8 cellular contexts compared by ENCODE assay signal in the genomic region with DNA sequence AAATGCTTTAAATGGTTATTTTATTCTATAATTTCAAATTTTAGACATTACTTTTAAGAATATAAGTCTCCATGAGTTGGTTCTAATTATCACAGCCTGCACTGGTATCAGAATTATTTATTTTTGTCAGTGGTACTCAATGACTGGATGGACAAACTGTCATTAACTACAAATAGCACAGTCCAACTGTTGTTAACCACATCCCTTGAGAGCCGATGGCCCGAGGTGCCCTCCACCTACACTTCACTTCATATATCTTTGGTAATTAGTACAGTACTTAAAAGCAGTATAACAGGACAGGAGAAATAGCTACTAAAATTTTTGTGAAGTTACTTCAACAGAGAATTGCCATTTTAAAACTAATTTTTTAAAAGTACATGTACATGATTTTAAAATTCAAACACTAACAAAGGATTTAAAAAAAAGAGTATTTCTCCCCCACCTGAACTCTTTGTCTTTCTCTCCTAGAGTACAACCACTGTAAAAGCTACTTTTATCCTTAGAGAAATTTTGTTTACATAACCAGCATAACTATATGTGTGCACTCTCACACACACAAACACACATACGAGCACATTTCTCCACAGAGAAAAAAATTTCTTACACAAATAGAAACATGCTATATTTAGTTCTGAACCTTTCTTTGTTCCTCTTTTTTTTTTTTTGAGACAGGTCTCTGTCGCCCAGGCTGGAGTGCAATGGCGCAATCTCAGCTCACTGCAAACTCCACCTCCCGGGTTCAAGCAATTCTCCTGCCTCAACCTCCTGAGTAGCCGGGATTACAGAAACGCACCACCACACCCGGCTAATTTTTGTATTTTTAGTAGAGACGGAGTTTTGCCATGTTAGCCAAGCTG. TPM values are rescaled to one million over a fixed set of nuclear protein-coding genes. Genes with fewer than 3 reads are reported as not detected.
DNase-seq lines count a peak whose midpoint lies in the region; ATAC-seq and TF ChIP-seq lines count a peak whose summit lies in the region.

No MANE protein-coding gene starts in this region.

- TF ChIP-seq CTCF in Loucy (conservative IDR thresholded peaks at IDR 0.05; ENCODE audit: low read length) (no peak), progenitor cell of endocrine pancreas (IDR thresholded peaks at IDR 0.05; ENCODE audit: unreplicated experiment) (no peak), suprapubic skin (IDR thresholded peaks at IDR 0.05) (no peak)

- H3K27me3 ChIP-seq in Loucy (ENCODE audit: insufficient read depth, low read length, poor library complexity, severe bottlenecking) (no peaks in the 10 kb centered on the region), suprapubic skin (no peaks in the 10 kb centered on the region)

- no peaks in the 10 kb centered on the region for H3K27me3 Mint-ChIP-seq in progenitor cell of endocrine pancreas

- H3K9me3 Mint-ChIP-seq in progenitor cell of endocrine pancreas (ENCODE audit: low read depth): no peaks in the 10 kb centered on the region

- H3K9me2 ChIP-seq in Loucy (replicated peaks; ENCODE audit: low read depth, low read length): no peaks in the 10 kb centered on the region

- no peak overlapping the region for H3K4me3 Mint-ChIP-seq in progenitor cell of endocrine pancreas (ENCODE audit: low read depth)

- peaks cover 3% of the 10 kb centered on the region; the same call in 1 of the 2 replicates for H3K9me3 ChIP-seq in Loucy (ENCODE audit: insufficient read depth, low read depth, low read length)
- no peaks in the 10 kb centered on the region for H3K9me3 ChIP-seq in suprapubic skin

- peak overlapping the region; percentile 81 for H3K4me2 ChIP-seq in Loucy (ENCODE audit: low read depth, low read length, poor library complexity, severe bottlenecking)

- H3K4me1 Mint-ChIP-seq in progenitor cell of endocrine pancreas (ENCODE audit: low read depth): peaks cover 16% of the 10 kb centered on the region

- no peak overlapping the region for H2AFZ ChIP-seq in Loucy (ENCODE audit: low read length)

- no peak for TF ChIP-seq EP300 in suprapubic skin (IDR thresholded peaks at IDR 0.05)

- no peak overlapping the region for H3K27ac ChIP-seq in suprapubic skin

- peak overlapping the region; percentile 73 for H3K4me3 ChIP-seq in Loucy (ENCODE audit: low read length, poor library complexity, severe bottlenecking)
- H3K4me3 ChIP-seq in suprapubic skin: no peak overlapping the region

- WGBS in suprapubic skin: 46% methylated on average over 10 of the region's 10 CpGs

- peak overlapping the region; percentile 66 for H3K9ac ChIP-seq in Loucy (ENCODE audit: low read depth, low read length, poor library complexity, severe bottlenecking)

- DNase-seq in left lobe of liver (ENCODE audit: low spot score) (no peak), progenitor cell of endocrine pancreas (ENCODE audit: low spot score, unreplicated experiment) (no peak), suprapubic skin (ENCODE audit: low spot score in 2 of 2) (no peak), GM19238 (ENCODE audit: insufficient read length, low spot score) (no peak)
- DNase-seq in activated CD4-positive, CD25-positive, alpha-beta regulatory T cell treated with anti-CD3 and anti-CD28 coated beads, Interleukin-2, amount 50 U/mL, for 72 hours: no peak

- no peak overlapping the region for H3K27ac Mint-ChIP-seq in progenitor cell of endocrine pancreas

- no peaks in the 10 kb centered on the region; the same call in 1 of the 2 replicates for H3F3A ChIP-seq in Loucy (ENCODE audit: low read depth)

- H4K20me1 ChIP-seq in Loucy (ENCODE audit: insufficient read depth, low read length, poor library complexity, severe bottlenecking): peaks cover 65% of the 10 kb centered on the region

- no peak for TF ChIP-seq POLR2A in suprapubic skin (IDR thresholded peaks at IDR 0.05)

- peaks cover 92% of the 10 kb centered on the region for H3K79me2 ChIP-seq in Loucy (ENCODE audit: insufficient read depth, low read length)

- ATAC-seq in GM18861 (IDR thresholded peaks at IDR 0.05; ENCODE audit: unreplicated experiment) (peak; percentile 61), GM21825 (IDR thresholded peaks at IDR 0.05; ENCODE audit: unreplicated experiment) (peak; percentile 58), left lobe of liver (peak; percentile 21)

- H3K36me3 Mint-ChIP-seq in progenitor cell of endocrine pancreas (ENCODE audit: insufficient read depth): peaks cover 21% of the 10 kb centered on the region

- H3K36me3 ChIP-seq in Loucy (ENCODE audit: insufficient read depth, low read length): peaks cover 37% of the 10 kb centered on the region; the same call in 1 of the 2 replicates
- H3K36me3 ChIP-seq in suprapubic skin: no peaks in the 10 kb centered on the region

- H3K4me1 ChIP-seq in Loucy (ENCODE audit: insufficient read depth, low read length, poor library complexity, severe bottlenecking) (peaks cover 68% of the 10 kb centered on the region), suprapubic skin (peaks cover 39% of the 10 kb centered on the region)

RNA-seq across cellular contexts. Expression of a gene that starts 6.5 kb away (rescaled TPM):
- total RNA-seq in left lobe of liver (4.6 TPM), progenitor cell of endocrine pancreas (10.4 TPM in 2 replicates), suprapubic skin (10 to 100 TPM in 3 of 4 donors, 1 to 10 TPM in 1; 9.5 to 16.2 (median 12.4) TPM)

RNA-seq across cellular contexts. Expression of a gene that starts 17.9 kb away (rescaled TPM):
- total RNA-seq in left lobe of liver (5.0 TPM), progenitor cell of endocrine pancreas (1.4 and 1.8 TPM in 2 replicates), suprapubic skin (10 to 100 TPM; 15.7 to 87.2 (median 24.2) TPM)

RNA-seq across cellular contexts. Expression of a gene that starts 47.7 kb away (rescaled TPM):
- total RNA-seq in left lobe of liver: 13.4 TPM
- total RNA-seq in progenitor cell of endocrine pancreas: 17.0 and 18.6 TPM in 2 replicates
- total RNA-seq in suprapubic skin: 10 to 100 TPM; 13.4 to 22.7 (median 15.6) TPM
